ENCODE assay signal across 14 cellular contexts in genomic region chr2:109699646-109700045, GRCh38.
DNase-seq lines count a peak whose midpoint lies in the region; ATAC-seq, FAIRE-seq and TF ChIP-seq lines count a peak whose summit lies in the region.
"Had no signal": no experiment of that assay in that cellular context is flagged by ENCODE, and none has a peak within 500 bp of the region (broad histone marks: within the 10 kb centered on the region; RNA-seq: fewer than 3 reads in every experiment).

No MANE protein-coding gene starts in this region.

- 21 to 36% methylated on average over 7 of the region's 7 CpGs for WGBS in gastroesophageal sphincter (ENCODE audit: low coverage in 1 of 2), 2 donors
- 31 to 38% methylated on average over 7 of the region's 7 CpGs for WGBS in upper lobe of left lung, 2 donors

- peaks cover 3% of the 10 kb centered on the region for H3K27me3 Mint-ChIP-seq in nephron (ENCODE audit: low read depth)

- H3K27me3 ChIP-seq in gastroesophageal sphincter (no peaks in the 10 kb centered on the region), upper lobe of left lung (no peaks in the 10 kb centered on the region)

- no peaks in the 10 kb centered on the region for H3K9me3 ChIP-seq in gastroesophageal sphincter
- no peaks in the 10 kb centered on the region for H3K9me3 ChIP-seq in upper lobe of left lung

- H3K27ac ChIP-seq in gastroesophageal sphincter (peak overlapping the region in 3 of 4 donors; percentile 29 to 63 (median 34)), upper lobe of left lung (peak overlapping the region; percentile 42 to 64 (median 50))

- no peak for TF ChIP-seq POLR2A in gastroesophageal sphincter (IDR thresholded peaks at IDR 0.05)
- no peak for TF ChIP-seq POLR2A in upper lobe of left lung (IDR thresholded peaks at IDR 0.05)

- TF ChIP-seq EP300 in gastroesophageal sphincter (IDR thresholded peaks at IDR 0.05) (no peak), upper lobe of left lung (IDR thresholded peaks at IDR 0.05) (no peak)

- H3K4me3 Mint-ChIP-seq in nephron, result no peak overlapping the region
- H3K4me3 Mint-ChIP-seq: activated CD8-positive, alpha-beta T cell treated with anti-CD3 and anti-CD28 coated beads, Interleukin-2, amount 10 ng/mL, durations not matched to agents 7 days and 5 days; activated naive CD8-positive, alpha-beta T cell treated with anti-CD3 and anti-CD28 coated beads for 36 hours had no signal

- peaks cover 0 to 39% (median 5%) of the 10 kb centered on the region in 3 donors for H3K4me1 ChIP-seq in gastroesophageal sphincter
- H3K4me1 ChIP-seq in upper lobe of left lung, result peaks cover 16 to 39% (median 21%) of the 10 kb centered on the region in 4 donors

- H3K4me3 ChIP-seq in gastroesophageal sphincter (no peak overlapping the region), upper lobe of left lung (no peak overlapping the region)

- peaks cover 27% of the 10 kb centered on the region for H3K4me1 Mint-ChIP-seq in nephron
- H3K4me1 Mint-ChIP-seq: activated naive CD8-positive, alpha-beta T cell treated with anti-CD3 and anti-CD28 coated beads for 36 hours had no signal

- FAIRE-seq in HTR-8/SVneo (lab: Jason Lieb, UNC), result no peak
- FAIRE-seq: H54 had no signal

- H3K36me3 Mint-ChIP-seq in nephron (ENCODE audit: low read depth), result no peaks in the 10 kb centered on the region
- H3K36me3 Mint-ChIP-seq: activated naive CD8-positive, alpha-beta T cell treated with anti-CD3 and anti-CD28 coated beads for 36 hours had no signal

- TF ChIP-seq CTCF in gastroesophageal sphincter (IDR thresholded peaks at IDR 0.05) (no peak), nephron (IDR thresholded peaks at IDR 0.05; ENCODE audit: unreplicated experiment in 3 of 3) (no peak), upper lobe of left lung (IDR thresholded peaks at IDR 0.05) (no peak)

- no peaks in the 10 kb centered on the region for H3K36me3 ChIP-seq in gastroesophageal sphincter
- no peaks in the 10 kb centered on the region for H3K36me3 ChIP-seq in upper lobe of left lung

- H3K9me3 Mint-ChIP-seq in nephron, result peaks cover 2% of the 10 kb centered on the region
- H3K9me3 Mint-ChIP-seq: activated naive CD8-positive, alpha-beta T cell treated with anti-CD3 and anti-CD28 coated beads for 36 hours had no signal

- DNase-seq in amniotic epithelial cell (ENCODE audit: low read depth) (peak; percentile 24), upper lobe of left lung (no peak), SKM-1 treated with dmso at 0.1 percent for 144 hours (lab: John Stamatoyannopoulos, UW; ENCODE audit: unreplicated experiment) (no peak), HTR-8/SVneo (ENCODE audit: insufficient read length, low spot score) (no peak)
- DNase-seq in effector CD4-positive, alpha-beta T cell, result no peak
- DNase-seq: activated CD8-positive, alpha-beta T cell treated with anti-CD3 and anti-CD28 coated beads, Interleukin-2, amount 10 ng/mL, durations not matched to agents 7 days and 5 days; activated naive CD8-positive, alpha-beta T cell treated with anti-CD3 and anti-CD28 coated beads for 36 hours; NCI-H2081; stimulated activated naive CD8-positive, alpha-beta T cell treated with anti-CD3 and anti-CD28 coated beads, Interleukin-15, Interleukin-2, amounts not matched to agents 100 U/mL and 50 U/mL, for 24 hours; T-helper 2 cell had no signal

- ATAC-seq in gastroesophageal sphincter (no peak), upper lobe of left lung (ENCODE audit: low FRiP score in 2 of 2) (peak; percentile 32 to 46), GM19324 (IDR thresholded peaks at IDR 0.05; ENCODE audit: low FRiP score, unreplicated experiment) (no peak)
- ATAC-seq: activated CD8-positive, alpha-beta T cell treated with anti-CD3 and anti-CD28 coated beads, Interleukin-2, amount 10 ng/mL, durations not matched to agents 7 days and 5 days; stimulated activated naive CD8-positive, alpha-beta T cell treated with anti-CD3 and anti-CD28 coated beads, Interleukin-15, Interleukin-2, amounts not matched to agents 100 U/mL and 50 U/mL, for 24 hours had no signal

- H3K27ac Mint-ChIP-seq in nephron, result peak overlapping the region; percentile 13 to 76 (median 60)
- H3K27ac Mint-ChIP-seq: activated CD8-positive, alpha-beta T cell treated with anti-CD3 and anti-CD28 coated beads, Interleukin-2, amount 10 ng/mL, durations not matched to agents 7 days and 5 days; activated naive CD8-positive, alpha-beta T cell treated with anti-CD3 and anti-CD28 coated beads for 36 hours had no signal

Comparison
In these comparisons a context has a peak if more than half of its experiments do, and no peak if none do; other contexts are left out.
1. ATAC-seq: peak in upper lobe of left lung (2 of 2); none in gastroesophageal sphincter (single experiment) and GM19324 (single experiment).